In the genomic region with DNA sequence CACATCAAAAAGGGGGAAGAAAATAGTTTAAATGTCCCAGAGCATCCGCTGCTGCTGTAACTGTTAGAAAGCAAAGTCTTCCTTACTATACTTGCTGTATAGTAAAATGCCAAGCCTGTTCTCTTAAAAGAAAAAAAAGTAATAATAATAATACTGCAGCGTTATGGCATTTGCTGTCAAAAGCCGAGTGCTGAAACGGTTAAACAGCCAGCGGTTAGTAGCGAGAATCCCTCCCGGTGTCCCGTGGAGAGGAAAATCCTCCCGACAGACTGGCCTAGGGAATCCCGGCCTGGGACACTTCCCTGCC, we compare ENCODE assay signal across 9 cellular contexts. TPM values are rescaled to one million over a fixed set of nuclear protein-coding genes. Genes with fewer than 3 reads are reported as not detected.
DNase-seq lines count a peak whose midpoint lies in the region; ATAC-seq and TF ChIP-seq lines count a peak whose summit lies in the region.
"Had no signal": no experiment of that assay in that cellular context is flagged by ENCODE, and none has a peak within 500 bp of the region (broad histone marks: within the 10 kb centered on the region; RNA-seq: fewer than 3 reads in every experiment).

No MANE protein-coding gene starts in this region.

- no peaks in the 10 kb centered on the region for H3K36me3 ChIP-seq in stomach

- H3K27me3 ChIP-seq in stomach: peaks cover 0 to 48% (median 24%) of the 10 kb centered on the region in 3 donors

- H3K9me3 Mint-ChIP-seq in activated naive CD8-positive, alpha-beta T cell treated with anti-CD3 and anti-CD28 coated beads, Interleukin-2, amount 50 U/mL, for 24 hours: no peaks in the 10 kb centered on the region
- H3K9me3 Mint-ChIP-seq in immature natural killer cell: peaks cover 0 to 4% (median 0%) of the 10 kb centered on the region in 6 donors

- TF ChIP-seq POLR2A in stomach (IDR thresholded peaks at IDR 0.05) (no peak), erythroblast (IDR thresholded peaks at IDR 0.05; ENCODE audit: low read length) (no peak)

- TF ChIP-seq CTCF in stomach (IDR thresholded peaks at IDR 0.05): no peak

- H3K4me3 Mint-ChIP-seq in activated naive CD8-positive, alpha-beta T cell treated with anti-CD3 and anti-CD28 coated beads, Interleukin-2, amount 50 U/mL, for 24 hours: peak overlapping the region; percentile 63
- H3K4me3 Mint-ChIP-seq in immature natural killer cell: peak overlapping the region; percentile 60 to 82 (median 73)

- no peak for ATAC-seq in activated naive CD8-positive, alpha-beta T cell treated with anti-CD3 and anti-CD28 coated beads, Interleukin-2, amount 50 U/mL, for 24 hours
- ATAC-seq in GM21723 (IDR thresholded peaks at IDR 0.05; ENCODE audit: unreplicated experiment): no peak

- intact Hi-C loops in stomach (cut with DNase I; ENCODE audit: low total_unique reads): no loop called here

- no peak for TF ChIP-seq EP300 in stomach (IDR thresholded peaks at IDR 0.05)

- H3K36me3 Mint-ChIP-seq in activated naive CD8-positive, alpha-beta T cell treated with anti-CD3 and anti-CD28 coated beads, Interleukin-2, amount 50 U/mL, for 24 hours (ENCODE audit: low read depth): no peaks in the 10 kb centered on the region
- no peaks in the 10 kb centered on the region for H3K36me3 Mint-ChIP-seq in immature natural killer cell

- H3K4me3 ChIP-seq in stomach: peak overlapping the region; percentile 44 to 60 (median 48)
- H3K4me3 ChIP-seq: mucosa of descending colon had no signal

- H3K27me3 Mint-ChIP-seq in activated naive CD8-positive, alpha-beta T cell treated with anti-CD3 and anti-CD28 coated beads, Interleukin-2, amount 50 U/mL, for 24 hours: peaks cover 69% of the 10 kb centered on the region
- peaks cover 18 to 36% (median 28%) of the 10 kb centered on the region in 3 donors for H3K27me3 Mint-ChIP-seq in immature natural killer cell (ENCODE audit: low read depth in 3 of 3)

- DNase-seq in NCI-H526 treated with DMSO at 0.1 percent for 48 hours (lab: John Stamatoyannopoulos, UW) (peak; percentile 44), NCI-H526 (lab: John Stamatoyannopoulos, UW) (no peak), immature natural killer cell (no peak), stomach (no peak), NCI-H774 (lab: John Stamatoyannopoulos, UW) (no peak), erythroblast (lab: John Stamatoyannopoulos, UW) (no peak)
- no peak for DNase-seq in activated naive CD8-positive, alpha-beta T cell treated with anti-CD3 and anti-CD28 coated beads, Interleukin-2, amount 50 U/mL, for 24 hours

- H3K4me1 Mint-ChIP-seq in activated naive CD8-positive, alpha-beta T cell treated with anti-CD3 and anti-CD28 coated beads, Interleukin-2, amount 50 U/mL, for 24 hours: peaks cover 28% of the 10 kb centered on the region
- H3K4me1 Mint-ChIP-seq in immature natural killer cell: peaks cover 29 to 35% of the 10 kb centered on the region in 2 donors

- WGBS in stomach, 5 donors: 1 to 4% (median 1%) methylated on average over 10 of the region's 10 CpGs

- no peaks in the 10 kb centered on the region for H3K9me3 ChIP-seq in stomach
- H3K9me3 ChIP-seq: mucosa of descending colon had no signal

- H3K27ac ChIP-seq in stomach: peak overlapping the region; percentile 80 to 90 (median 86)

- H3K4me1 ChIP-seq in stomach: peaks cover 34 to 44% (median 40%) of the 10 kb centered on the region in 4 donors

- H3K27ac Mint-ChIP-seq in activated naive CD8-positive, alpha-beta T cell treated with anti-CD3 and anti-CD28 coated beads, Interleukin-2, amount 50 U/mL, for 24 hours: no peak overlapping the region
- peak overlapping the region in 1 of 6 donors; percentile 23 for H3K27ac Mint-ChIP-seq in immature natural killer cell

RNA-seq across cellular contexts. Expression of a gene that starts 19.5 kb away (rescaled TPM):
- polyA plus RNA-seq in immature natural killer cell (100 to 1,000 TPM in 1 of 3 donors, 10 to 100 TPM in 2; 14.5 to 101 (median 21.3) TPM), stomach (1 to 10 TPM; 1.4 to 6.3 (median 3.2) TPM)
- 10 to 100 TPM in 4 of 5 donors, 1 to 10 TPM in 1; 7.0 to 31.9 (median 11.4) TPM for total RNA-seq in stomach
